In genomic region chr6:34044945-34045595, GRCh38 we compare ENCODE assay signal across 21 cellular contexts.
DNase-seq lines count a peak whose midpoint lies in the region; ATAC-seq and TF ChIP-seq lines count a peak whose summit lies in the region.
"Had no signal": no experiment of that assay in that cellular context is flagged by ENCODE, and none has a peak within 500 bp of the region (broad histone marks: within the 10 kb centered on the region; RNA-seq: fewer than 3 reads in every experiment).

No MANE protein-coding gene starts in this region.

- no peaks in the 10 kb centered on the region for H3K36me3 ChIP-seq in MM.1S (replicated peaks; ENCODE audit: insufficient read depth, low read length)

- peak; percentile 19 for DNase-seq in activated CD4-positive, alpha-beta T cell treated with anti-CD3 and anti-CD28 coated beads, Interleukin-2, amount 10 ng/mL, durations not matched to agents 7 days and 5 days
- no peak for DNase-seq in activated CD4-positive, alpha-beta T cell treated with anti-CD3 and anti-CD28 coated beads for 4 hours
- DNase-seq in MM.1S (peak; percentile 10), putamen (ENCODE audit: low spot score) (peak; percentile 61), HPDE6-E6E7 (ENCODE audit: extremely low spot score) (no peak)
- DNase-seq in central memory CD4-positive, alpha-beta T cell: peak; percentile 29
- DNase-seq: activated CD4-positive, alpha-beta T cell treated with anti-CD3 and anti-CD28 coated beads for 1 hour; Calu3; dermis blood vessel endothelial cell; islet precursor cell; KBM-7; NCI-H1417 treated with DMSO at 0.1 percent for 48 hours; NCI-H345; occipital lobe; SHP77; stimulated activated CD4-positive, alpha-beta T cell treated with anti-CD3 and anti-CD28 coated beads, Interleukin-4, amount 100 ng/mL, for 4 hours; trophoblast cell had no signal

- H3K4me1 Mint-ChIP-seq in activated CD4-positive, alpha-beta T cell treated with anti-CD3 and anti-CD28 coated beads, Interleukin-2, amount 10 ng/mL, durations not matched to agents 7 days and 5 days: peaks cover 9% of the 10 kb centered on the region

- POLR2A ChIA-PET in activated CD4-positive, alpha-beta T cell treated with anti-CD3 and anti-CD28 coated beads, Interleukin-2, amount 10 ng/mL, durations not matched to agents 7 days and 5 days (lab: Charles Lee): no interaction called here

- H3K36me3 Mint-ChIP-seq in activated CD4-positive, alpha-beta T cell treated with anti-CD3 and anti-CD28 coated beads, Interleukin-2, amount 10 ng/mL, durations not matched to agents 7 days and 5 days (ENCODE audit: low read depth): no peaks in the 10 kb centered on the region

- H3K27ac ChIP-seq in MM.1S (ENCODE audit: low read length): no peak overlapping the region
- H3K27ac ChIP-seq: A549 had no signal

- no peak for TF ChIP-seq CTCF in MM.1S (IDR thresholded peaks at IDR 0.05; ENCODE audit: low read length)

- H3F3A ChIP-seq in MM.1S (ENCODE audit: insufficient read depth, low read length): no peaks in the 10 kb centered on the region

- no peaks in the 10 kb centered on the region for H3K4me1 ChIP-seq in MM.1S (ENCODE audit: low read length)
- H3K4me1 ChIP-seq: A549 had no signal

- H3K9me2 ChIP-seq in MM.1S (replicated peaks; ENCODE audit: insufficient read depth, low read length): no peaks in the 10 kb centered on the region

- peaks cover 52% of the 10 kb centered on the region for H3K27me3 ChIP-seq in MM.1S (replicated peaks; ENCODE audit: insufficient read depth, low read length)

- no peak overlapping the region for H3K27ac Mint-ChIP-seq in activated CD4-positive, alpha-beta T cell treated with anti-CD3 and anti-CD28 coated beads, Interleukin-2, amount 10 ng/mL, durations not matched to agents 7 days and 5 days

- ATAC-seq in HG03469 (IDR thresholded peaks at IDR 0.05; ENCODE audit: unreplicated experiment): no peak
- ATAC-seq in GM18498 (IDR thresholded peaks at IDR 0.05; ENCODE audit: unreplicated experiment): no peak
- ATAC-seq: A549, esophagus mucosa had no signal

- CTCF ChIA-PET in activated CD4-positive, alpha-beta T cell treated with anti-CD3 and anti-CD28 coated beads, Interleukin-2, amount 10 ng/mL, durations not matched to agents 7 days and 5 days (lab: Charles Lee): interaction anchor here (0.9 to 1.5 kb wide), 3 partner anchors 10 to 34 kb away, joined by 3 to 4 read pairs (median 3); no protein-coding TSS in a partner anchor

- no peak overlapping the region for H2AFZ ChIP-seq in MM.1S (ENCODE audit: low read length)

- no peaks in the 10 kb centered on the region for H4K20me1 ChIP-seq in MM.1S (ENCODE audit: insufficient read depth, low read length)

- no peak overlapping the region for H3K9ac ChIP-seq in MM.1S (ENCODE audit: low read length)

- no peaks in the 10 kb centered on the region for H3K9me3 Mint-ChIP-seq in activated CD4-positive, alpha-beta T cell treated with anti-CD3 and anti-CD28 coated beads, Interleukin-2, amount 10 ng/mL, durations not matched to agents 7 days and 5 days

- H3K9me3 ChIP-seq in MM.1S (replicated peaks; ENCODE audit: insufficient read depth, low read length): no peaks in the 10 kb centered on the region
- H3K9me3 ChIP-seq: A549 had no signal

- H3K79me2 ChIP-seq in MM.1S (ENCODE audit: low read length): no peaks in the 10 kb centered on the region

- H3K27me3 Mint-ChIP-seq in activated CD4-positive, alpha-beta T cell treated with anti-CD3 and anti-CD28 coated beads, Interleukin-2, amount 10 ng/mL, durations not matched to agents 7 days and 5 days: peaks cover 6% of the 10 kb centered on the region

- H3K4me3 Mint-ChIP-seq in activated CD4-positive, alpha-beta T cell treated with anti-CD3 and anti-CD28 coated beads, Interleukin-2, amount 10 ng/mL, durations not matched to agents 7 days and 5 days: no peak overlapping the region

- no peak overlapping the region for H3K4me2 ChIP-seq in MM.1S (ENCODE audit: low read depth, low read length)
- H3K4me2 ChIP-seq: A549 had no signal

- H3K4me3 ChIP-seq in MM.1S (ENCODE audit: low read length): no peak overlapping the region
- H3K4me3 ChIP-seq: A549 had no signal

Comparison
In these comparisons a context has a peak if more than half of its experiments do, and no peak if none do; other contexts are left out.
1. DNase-seq: peak in activated CD4-positive, alpha-beta T cell treated with anti-CD3 and anti-CD28 coated beads, Interleukin-2, amount 10 ng/mL, durations not matched to agents 7 days and 5 days (single experiment), MM.1S (single experiment), central memory CD4-positive, alpha-beta T cell (single experiment) and putamen (single experiment); none in activated CD4-positive, alpha-beta T cell treated with anti-CD3 and anti-CD28 coated beads for 4 hours (0 of 2) and HPDE6-E6E7 (single experiment).